In genomic region chr4:150591904-150592303, GRCh38 we compare ENCODE assay signal across 1 cellular context.
TF ChIP-seq lines count a peak whose summit lies in the region.

No MANE protein-coding gene starts in this region.

TF ChIP-seq in GM23338, 12 proteins besides CTCF, POLR2A, EP300 and RAD21 (continued from another document):
- TF ChIP-seq ZNF462 (CRISPR knock-in tag; IDR thresholded peaks at IDR 0.05), result no peak
- TF ChIP-seq REST (IDR thresholded peaks at IDR 0.05; ENCODE audit: unreplicated experiment), result no peak
- no peak for TF ChIP-seq STAT1 (IDR thresholded peaks at IDR 0.05; ENCODE audit: unreplicated experiment)
- no peak for TF ChIP-seq POLR2AphosphoS5 (IDR thresholded peaks at IDR 0.05; ENCODE audit: low read depth)
- no peak for TF ChIP-seq ZNF331 (CRISPR knock-in tag; IDR thresholded peaks at IDR 0.05; ENCODE audit: low read depth)
- no peak for TF ChIP-seq EZH2phosphoT487 (IDR thresholded peaks at IDR 0.05; ENCODE audit: unreplicated experiment)
- no peak for TF ChIP-seq ETS1 (IDR thresholded peaks at IDR 0.05)
- no peak for TF ChIP-seq NANOG (IDR thresholded peaks at IDR 0.05; ENCODE audit: borderline replicate concordance)
TF ChIP-seq in GM23338: peak in this region for 0.
